In genomic region chr3:13002398-13003124, GRCh38 we compare ENCODE assay signal across 9 cellular contexts.
DNase-seq lines count a peak whose midpoint lies in the region; ATAC-seq lines count a peak whose summit lies in the region.
"Had no signal": no experiment of that assay in that cellular context is flagged by ENCODE, and none has a peak within 500 bp of the region (broad histone marks: within the 10 kb centered on the region; RNA-seq: fewer than 3 reads in every experiment).

No MANE protein-coding gene starts in this region.

- no peaks in the 10 kb centered on the region for H3K9me3 Mint-ChIP-seq in naive B cell

- no peaks in the 10 kb centered on the region for H3K27me3 Mint-ChIP-seq in naive B cell

- peaks cover 81 to 99% (median 96%) of the 10 kb centered on the region in 3 donors for H3K4me1 Mint-ChIP-seq in naive B cell

- H3K36me3 Mint-ChIP-seq in naive B cell, result peaks cover 0 to 10% of the 10 kb centered on the region in 2 donors

- H3K27ac Mint-ChIP-seq in naive B cell, result peak overlapping the region; percentile 89 to 99 (median 98)

- peak overlapping the region; percentile 40 to 82 (median 66) for H3K4me3 Mint-ChIP-seq in naive B cell

- ATAC-seq in GM18909 (IDR thresholded peaks at IDR 0.05; ENCODE audit: poor library complexity, unreplicated experiment) (peak; percentile 80), HG02623 (IDR thresholded peaks at IDR 0.05; ENCODE audit: unreplicated experiment) (peak; percentile 39), naive B cell (ENCODE audit: low read depth in 2 of 2) (peak; percentile 83 to 86)

- DNase-seq in MV-4-11 (lab: John Stamatoyannopoulos, UW) (peak; percentile 70), naive B cell (peak; percentile 80), SHP77 treated with DMSO at 0.1 percent for 48 hours (lab: John Stamatoyannopoulos, UW) (no peak), medulla oblongata (ENCODE audit: extremely low spot score) (no peak), SIG-M5 (lab: John Stamatoyannopoulos, UW) (no peak)
- no peak for DNase-seq in activated CD4-positive, CD25-positive, alpha-beta regulatory T cell (lab: John Stamatoyannopoulos, UW)
- DNase-seq: activated CD8-positive, alpha-beta memory T cell treated with anti-CD3 and anti-CD28 coated beads, Interleukin-2, amount 50 U/mL, for 48 hours had no signal

Comparison
In these comparisons a context has a peak if more than half of its experiments do, and no peak if none do; other contexts are left out.
1. DNase-seq: peak in MV-4-11 (single experiment) and naive B cell (single experiment); none in activated CD4-positive, CD25-positive, alpha-beta regulatory T cell (0 of 4), SHP77 treated with DMSO at 0.1 percent for 48 hours (single experiment), medulla oblongata (single experiment) and SIG-M5 (single experiment).
2. Peak in every context shown above with its lines, with median percentiles within 50 percentile points of each other: ATAC-seq.